In the genomic region with DNA sequence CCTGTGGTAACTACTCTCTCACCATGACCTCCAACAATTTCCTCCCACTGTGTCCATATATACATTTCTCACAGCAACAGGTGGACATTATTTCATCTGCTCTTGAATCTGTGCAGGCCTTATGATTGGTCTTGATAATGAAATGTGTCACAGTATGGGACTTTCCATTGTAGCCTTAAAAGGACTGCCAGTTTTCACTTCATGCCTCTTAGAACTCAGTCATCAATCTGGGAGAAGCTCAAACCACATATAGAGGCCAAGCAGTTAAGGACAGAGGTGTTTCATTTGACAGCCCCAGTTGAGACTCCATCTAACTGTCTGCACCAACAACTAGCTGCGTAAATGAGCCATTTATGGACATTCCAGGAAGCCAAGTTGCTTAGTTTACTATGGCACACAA, we compare ENCODE assay signal across 28 cellular contexts.
"Had no signal": no experiment of that assay in that cellular context is flagged by ENCODE, and none has a peak within 500 bp of the region (broad histone marks: within the 10 kb centered on the region; RNA-seq: fewer than 3 reads in every experiment).

No MANE protein-coding gene starts in this region.

- H3K79me2 ChIP-seq: parathyroid adenoma had no signal

- H3K36me3 ChIP-seq: neural progenitor cell, neutrophil, ovary, pancreas, right atrium auricular region, right lobe of liver, sigmoid colon, spleen had no signal

- H2AFZ ChIP-seq: neural progenitor cell, parathyroid adenoma had no signal

- H3K9me3 ChIP-seq: neutrophil, ovary, pancreas, psoas muscle, right lobe of liver had no signal

- H3K9ac ChIP-seq: neural progenitor cell, parathyroid adenoma had no signal

- H3K4me3 ChIP-seq: neural progenitor cell, ovary, pancreas, psoas muscle, right atrium auricular region, right lobe of liver, sigmoid colon, skin epidermis, smooth muscle cell, spleen had no signal

- ATAC-seq: naive thymus-derived CD4-positive, alpha-beta T cell; naive thymus-derived CD8-positive, alpha-beta T cell; natural killer cell; natural killer cell treated with Interleukin-12 subunit alpha and Interleukin-12 subunit beta and Interleukin-15 and Interleukin-18, amount 100 ng/mL, for 72 hours; pancreas; psoas muscle; right cardiac atrium; right lobe of liver; sciatic nerve had no signal

- H3K27me3 ChIP-seq: neural progenitor cell, neutrophil, ovary, pancreas, right atrium auricular region, right lobe of liver, sigmoid colon, spleen had no signal

- H3K4me2 ChIP-seq: neural progenitor cell, smooth muscle cell had no signal

- H3K27ac ChIP-seq: neural progenitor cell, neutrophil, ovary, pancreas, parathyroid adenoma, psoas muscle, right atrium auricular region, right lobe of liver, sigmoid colon, skin epidermis, spleen had no signal

- FAIRE-seq: pancreas had no signal

- H3K4me1 ChIP-seq: neural progenitor cell, pancreas, parathyroid adenoma, psoas muscle, right atrium auricular region, right lobe of liver, sigmoid colon, spleen had no signal

- DNase-seq: naive thymus-derived CD4-positive, alpha-beta T cell; naive thymus-derived CD8-positive, alpha-beta T cell; natural killer cell; nephron progenitor cell; nucleus accumbens; occipital lobe; ovary; pancreas; posterior cingulate gyrus; psoas muscle; retina; right cardiac atrium; right lobe of liver; sigmoid colon; small intestine; spleen; stimulated activated CD4-positive, alpha-beta T cell treated with anti-CD3 and anti-CD28 coated beads, Interleukin-12 subunit alpha, Interleukin-12 subunit beta, amount 100 ng/mL, for 4 hours; stimulated activated CD4-positive, alpha-beta T cell treated with anti-CD3 and anti-CD28 coated beads, Interleukin-15, amount 100 ng/mL, for 24 hours; stimulated activated CD4-positive, alpha-beta T cell treated with anti-CD3 and anti-CD28 coated beads, Interleukin-1b, Interleukin-23, amount 100 ng/mL, for 48 hours; stimulated activated CD4-positive, alpha-beta T cell treated with anti-CD3 and anti-CD28 coated beads, Interleukin-2, amount 100 ng/mL, for 24 hours had no signal
